ENCODE assay signal across 8 cellular contexts in the genomic region with DNA sequence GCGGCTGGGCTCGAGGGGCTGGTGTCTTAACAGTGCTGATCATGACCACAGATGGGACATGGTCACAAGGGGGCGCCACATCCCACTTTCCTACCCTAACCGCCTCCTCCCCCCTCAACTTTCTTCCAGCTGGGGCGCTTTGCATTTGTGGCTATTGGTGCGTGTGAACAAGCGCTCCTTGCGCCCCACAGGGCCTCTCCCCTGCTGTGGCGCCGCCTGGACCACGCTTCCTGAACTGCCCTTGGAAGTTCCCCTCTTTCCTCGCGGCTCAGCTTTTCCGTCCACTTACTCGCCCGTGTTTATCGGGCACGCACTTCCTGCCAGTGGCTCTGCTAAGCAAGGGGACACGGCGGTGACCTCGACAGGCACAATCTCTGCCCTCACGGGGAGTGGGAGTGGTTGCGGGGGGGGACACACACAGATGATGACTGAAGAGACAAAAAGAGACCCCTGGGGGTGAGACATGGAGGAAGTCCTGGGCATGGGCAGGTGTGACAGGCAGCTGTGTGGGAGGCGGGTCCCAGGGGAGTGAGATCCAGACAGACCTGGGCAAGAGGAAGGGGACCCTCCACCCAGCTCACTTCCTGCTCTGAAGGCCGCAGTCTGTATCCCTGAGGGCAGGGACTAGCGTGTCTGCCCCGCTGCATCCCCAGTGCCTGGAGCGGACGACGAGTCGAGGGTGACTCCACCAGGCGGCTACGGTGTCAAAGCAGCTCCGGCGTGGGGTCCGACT. TPM values are rescaled to one million over a fixed set of nuclear protein-coding genes. Genes with fewer than 3 reads are reported as not detected.
DNase-seq lines count a peak whose midpoint lies in the region; ATAC-seq and TF ChIP-seq lines count a peak whose summit lies in the region.

No MANE protein-coding gene starts in this region.

- H2AFZ ChIP-seq in osteoblast (ENCODE audit: low read length) = peak overlapping the region; percentile 57

- ATAC-seq in GM19438 (IDR thresholded peaks at IDR 0.05; ENCODE audit: low read depth, unreplicated experiment) = peak; percentile 81
- peak; percentile 28; the same call in 2 of the 3 replicates for ATAC-seq in RWPE2 (ENCODE audit: low read depth)

- H3K4me3 ChIP-seq in HUES6 (ENCODE audit: low read depth, low read length) (peak overlapping the region; percentile 81), RWPE2 (ENCODE audit: severe bottlenecking) (no peak overlapping the region), osteoblast (ENCODE audit: insufficient read depth, low read length) (peak overlapping the region; percentile 68)

- DNase-seq in C1 segment of cervical spinal cord (lab: John Stamatoyannopoulos, UW) = peak in 10 of 14 donors; percentile 8 to 63 (median 20)
- no peak for DNase-seq in RWPE2 (ENCODE audit: low spot score)
- peak; percentile 51 for DNase-seq in activated gamma-delta T cell treated with anti-CD3 and anti-CD28 coated beads, Interleukin-2, amount 50 U/mL, for 16 hours (ENCODE audit: low read depth)
- peak; percentile 55 for DNase-seq in globus pallidus (ENCODE audit: low spot score)
- DNase-seq in osteoblast (ENCODE audit: insufficient read length, low spot score, missing footprints) = peak; percentile 97
- DNase-seq in superior temporal gyrus (ENCODE audit: extremely low spot score) = peak; percentile 62

- H3K9me3 ChIP-seq in HUES6 (ENCODE audit: control insufficient read depth, insufficient read depth, low read depth, low read length) (peaks cover 3% of the 10 kb centered on the region; the same call in 1 of the 2 replicates), RWPE2 (ENCODE audit: severe bottlenecking) (no peaks in the 10 kb centered on the region), osteoblast (ENCODE audit: low read depth, low read length) (no peaks in the 10 kb centered on the region)

- peak overlapping the region; percentile 62 for H3K9ac ChIP-seq in HUES6 (ENCODE audit: low read length)

- H3K4me1 ChIP-seq in HUES6 (ENCODE audit: control insufficient read depth, insufficient read depth, low read length) (peaks cover 22% of the 10 kb centered on the region), RWPE2 (ENCODE audit: insufficient read depth, poor library complexity, severe bottlenecking) (no peaks in the 10 kb centered on the region), osteoblast (ENCODE audit: insufficient read depth, low read length) (peaks cover 6% of the 10 kb centered on the region)

- H3K4me2 ChIP-seq in osteoblast (ENCODE audit: insufficient read depth, low read length) = peak overlapping the region; percentile 91

- TF ChIP-seq CTCF in RWPE2 (IDR thresholded peaks at IDR 0.05; ENCODE audit: poor library complexity, severe bottlenecking) = no peak
- TF ChIP-seq CTCF in osteoblast (IDR thresholded peaks at IDR 0.05; ENCODE audit: extremely low read depth, low read depth, low read length) = peak; percentile 53

- H3K27ac ChIP-seq in HUES6 (ENCODE audit: low read depth, low read length) = no peak overlapping the region
- no peak overlapping the region for H3K27ac ChIP-seq in RWPE2 (ENCODE audit: poor library complexity, severe bottlenecking)
- no peak overlapping the region for H3K27ac ChIP-seq in osteoblast (ENCODE audit: low read depth, low read length)

- H3K36me3 ChIP-seq in HUES6 (ENCODE audit: control insufficient read depth, insufficient read depth, low read length) (peaks cover 9% of the 10 kb centered on the region), RWPE2 (ENCODE audit: low read depth) (no peaks in the 10 kb centered on the region), osteoblast (ENCODE audit: insufficient read depth, low read length) (no peaks in the 10 kb centered on the region)

- H3K79me2 ChIP-seq in osteoblast (ENCODE audit: insufficient read depth, low read length) = no peaks in the 10 kb centered on the region

- peaks cover 18% of the 10 kb centered on the region for H4K20me1 ChIP-seq in osteoblast (ENCODE audit: insufficient read depth, low read length)

- no peaks in the 10 kb centered on the region for H3K27me3 ChIP-seq in HUES6 (ENCODE audit: control insufficient read depth, insufficient read depth, low read length)
- H3K27me3 ChIP-seq in RWPE2 (ENCODE audit: insufficient read depth, poor library complexity, severe bottlenecking) = no peaks in the 10 kb centered on the region
- no peaks in the 10 kb centered on the region for H3K27me3 ChIP-seq in osteoblast (ENCODE audit: insufficient read depth, low read length)

RNA-seq across cellular contexts. Expression of gene ZNF787, which starts 40.3 kb away (rescaled TPM):
- 23.6 and 27.5 TPM in 2 replicates for total RNA-seq in osteoblast
